Comparison of ENCODE assay signal across 8 cellular contexts in genomic region chrX:155056877-155057792, GRCh38. TPM values are rescaled to one million over a fixed set of nuclear protein-coding genes. Genes with fewer than 3 reads are reported as not detected.
DNase-seq lines count a peak whose midpoint lies in the region; FAIRE-seq and TF ChIP-seq lines count a peak whose summit lies in the region.

No MANE protein-coding gene starts in this region.

- no peaks in the 10 kb centered on the region for H3K4me1 Mint-ChIP-seq in progenitor cell of endocrine pancreas (ENCODE audit: low read depth)

- no peaks in the 10 kb centered on the region for H3K27me3 Mint-ChIP-seq in progenitor cell of endocrine pancreas

- DNase-seq in COLO668 (lab: John Stamatoyannopoulos, UW; ENCODE audit: unreplicated experiment) (peak; percentile 56), GM19239 (ENCODE audit: insufficient read length, low spot score) (peak; percentile 2), HT-29 (ENCODE audit: low spot score) (peak; percentile 85), SK-N-DZ (ENCODE audit: low spot score) (peak; percentile 51), amygdala (lab: John Stamatoyannopoulos, UW) (peak in 43 of 56 donors; percentile 1 to 74 (median 15)), left ventricle myocardium inferior (peak; percentile 52), progenitor cell of endocrine pancreas (ENCODE audit: low spot score, unreplicated experiment) (peak; percentile 31), SKM-1 (lab: John Stamatoyannopoulos, UW; ENCODE audit: unreplicated experiment) (no peak)

- FAIRE-seq in GM19239 (lab: Jason Lieb, UNC), result peak; percentile 97

- peaks cover 12% of the 10 kb centered on the region for H3K36me3 ChIP-seq in left ventricle myocardium inferior

- peaks cover 17% of the 10 kb centered on the region for H3K4me1 ChIP-seq in left ventricle myocardium inferior

- TF ChIP-seq CTCF in left ventricle myocardium inferior (IDR thresholded peaks at IDR 0.05; ENCODE audit: borderline replicate concordance) (peak; percentile 76), progenitor cell of endocrine pancreas (IDR thresholded peaks at IDR 0.05; ENCODE audit: unreplicated experiment) (peak; percentile 71)

- H3K27me3 ChIP-seq in left ventricle myocardium inferior (ENCODE audit: low read depth), result no peaks in the 10 kb centered on the region

- peak overlapping the region; percentile 55 for H3K27ac ChIP-seq in left ventricle myocardium inferior (replicated peaks)

- peaks cover 4% of the 10 kb centered on the region for H3K9me3 Mint-ChIP-seq in progenitor cell of endocrine pancreas (ENCODE audit: low read depth)

- no peaks in the 10 kb centered on the region for H3K9me3 ChIP-seq in left ventricle myocardium inferior (replicated peaks)

- intact Hi-C loops in left ventricle myocardium inferior (cut with micrococcal nuclease), result no loop called here

- no peak overlapping the region for H3K27ac Mint-ChIP-seq in progenitor cell of endocrine pancreas

- H3K4me3 ChIP-seq in left ventricle myocardium inferior, result peak overlapping the region; percentile 32

- no peak overlapping the region for H3K4me3 Mint-ChIP-seq in progenitor cell of endocrine pancreas (ENCODE audit: low read depth)

- peaks cover 3% of the 10 kb centered on the region for H3K36me3 Mint-ChIP-seq in progenitor cell of endocrine pancreas (ENCODE audit: insufficient read depth)

RNA-seq across cellular contexts. Expression of gene CMC4, which starts 13.8 kb away (rescaled TPM):
- 5.3 and 11.0 TPM in 2 replicates for total RNA-seq in HT-29 (2014; rRNA removed; shearing (Covaris generic))
- polyA plus RNA-seq in SK-N-DZ (2014; cell fraction: cytosol; rRNA removed), result 15.2 and 15.7 TPM in 2 replicates
- polyA plus RNA-seq in SK-N-DZ (2014; cell fraction: nucleus; rRNA removed), result 14.2 and 14.7 TPM in 2 replicates
- total RNA-seq in left ventricle myocardium inferior (28.1 TPM), progenitor cell of endocrine pancreas (3.4 and 4.3 TPM in 2 replicates)

RNA-seq across cellular contexts. Expression of gene MTCP1, which starts 13.8 kb away (rescaled TPM):
- 2.7 and 8.0 TPM in 2 replicates for total RNA-seq in HT-29 (2014; rRNA removed; shearing (Covaris generic))
- polyA plus RNA-seq in SK-N-DZ (2014; cell fraction: cytosol; rRNA removed), result 2.6 and 3.5 TPM in 2 replicates
- 9.6 and 10.2 TPM in 2 replicates for polyA plus RNA-seq in SK-N-DZ (2014; cell fraction: nucleus; rRNA removed)
- total RNA-seq in left ventricle myocardium inferior (56.9 TPM), progenitor cell of endocrine pancreas (13.0 and 15.4 TPM in 2 replicates)

RNA-seq across cellular contexts. Expression of gene BRCC3, which starts 14.2 kb away (rescaled TPM):
- total RNA-seq in HT-29 (2014; rRNA removed; shearing (Covaris generic)), result 12.0 and 20.4 TPM in 2 replicates
- polyA plus RNA-seq in SK-N-DZ (2014; cell fraction: cytosol; rRNA removed), result 10.0 and 11.2 TPM in 2 replicates
- 11.1 and 19.1 TPM in 2 replicates for polyA plus RNA-seq in SK-N-DZ (2014; cell fraction: nucleus; rRNA removed)
- total RNA-seq in left ventricle myocardium inferior (17.0 TPM), progenitor cell of endocrine pancreas (31.4 and 35.6 TPM in 2 replicates)

RNA-seq across cellular contexts. Expression of gene FUNDC2, which starts 30.5 kb away (rescaled TPM):
- total RNA-seq in HT-29 (2014; rRNA removed; shearing (Covaris generic)), result 49.8 and 69.5 TPM in 2 replicates
- polyA plus RNA-seq in SK-N-DZ (2014; cell fraction: cytosol; rRNA removed), result 113 and 129 TPM in 2 replicates
- polyA plus RNA-seq in SK-N-DZ (2014; cell fraction: nucleus; rRNA removed), result 61.0 and 69.9 TPM in 2 replicates
- 364 TPM for total RNA-seq in left ventricle myocardium inferior
- total RNA-seq in progenitor cell of endocrine pancreas, result 87.8 and 92.8 TPM in 2 replicates

RNA-seq across cellular contexts. Expression of gene F8, which starts 34.6 kb away (rescaled TPM):
- 0.03 and 0.41 TPM in 2 replicates for total RNA-seq in HT-29 (2014; rRNA removed; shearing (Covaris generic))
- polyA plus RNA-seq in SK-N-DZ (2014; cell fraction: cytosol; rRNA removed), result 0.20 and 0.42 TPM in 2 replicates
- polyA plus RNA-seq in SK-N-DZ (2014; cell fraction: nucleus; rRNA removed), result 0.07 and 0.88 TPM in 2 replicates
- total RNA-seq in left ventricle myocardium inferior (49.7 TPM), progenitor cell of endocrine pancreas (2.7 and 3.4 TPM in 2 replicates)
